In the genomic region with DNA sequence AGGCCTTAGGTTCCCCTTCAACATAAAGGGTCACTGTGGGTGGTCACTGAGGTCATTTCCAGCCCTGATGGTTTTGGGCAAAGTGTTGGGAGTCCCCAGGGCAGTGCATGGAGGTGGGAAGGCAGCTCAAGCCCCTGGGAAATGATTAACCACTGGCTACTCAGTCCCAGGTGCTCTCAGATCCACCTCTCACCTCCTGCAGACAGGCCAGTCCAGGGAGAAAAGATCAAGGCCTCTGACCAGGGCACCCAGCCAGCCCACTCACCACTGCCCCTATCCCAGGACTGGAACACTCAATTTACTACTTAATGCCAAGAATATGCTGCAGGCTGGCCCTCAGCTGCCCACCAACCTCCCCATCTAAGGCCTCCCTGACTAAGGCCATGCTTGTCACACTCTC, we compare ENCODE assay signal across 25 cellular contexts.
DNase-seq lines count a peak whose midpoint lies in the region; ATAC-seq, FAIRE-seq and TF ChIP-seq lines count a peak whose summit lies in the region.
"Had no signal": no experiment of that assay in that cellular context is flagged by ENCODE, and none has a peak within 500 bp of the region (broad histone marks: within the 10 kb centered on the region; RNA-seq: fewer than 3 reads in every experiment).

No MANE protein-coding gene starts in this region.

- CTCF ChIA-PET in HepG2 (lab: Yijun Ruan, JAX; ENCODE audit: low intra/inter-chr PET ratio, low total read pairs), result no interaction called here
- CTCF ChIA-PET in activated CD4-positive, alpha-beta T cell treated with anti-CD3 and anti-CD28 coated beads for 36 hours (lab: Charles Lee), result no interaction called here

- ATAC-seq in right lobe of liver, result peak in 3 of 4 donors; percentile 59 to 82 (median 59)
- ATAC-seq in HepG2, result no peak; the same call in 2 of the 3 replicates
- no peak for ATAC-seq in activated CD4-positive, alpha-beta T cell treated with anti-CD3 and anti-CD28 coated beads for 36 hours
- ATAC-seq: A549 had no signal

- TF ChIP-seq POLR2A in right lobe of liver (IDR thresholded peaks at IDR 0.05) (no peak), HepG2 (IDR thresholded peaks at IDR 0.05; ENCODE audit: insufficient read depth in 1 of 2, low read depth in 2 of 2, low read length in 2 of 2) (no peak), testis (IDR thresholded peaks at IDR 0.05) (no peak)

- FAIRE-seq in HepG2 (lab: Jason Lieb, UNC), result no peak
- FAIRE-seq: A549, D721Med, GM12892, H54 had no signal

- H3K4me2 ChIP-seq in HepG2 (ENCODE audit: low read depth, low read length), result no peak overlapping the region
- H3K4me2 ChIP-seq: A549; BLaER1 treated with 17β-estradiol and CSF1 and Interleukin-3, amounts not matched to agents 10 nM and 100 nM had no signal

- H4K20me1 ChIP-seq in HepG2 (ENCODE audit: insufficient read depth, low read length), result no peaks in the 10 kb centered on the region
- H4K20me1 ChIP-seq: BLaER1 treated with 17β-estradiol and CSF1 and Interleukin-3, amounts not matched to agents 10 nM and 100 nM had no signal

- peaks cover 0 to 8% (median 0%) of the 10 kb centered on the region in 4 donors for H3K4me1 ChIP-seq in right lobe of liver
- H3K4me1 ChIP-seq in HepG2 (ENCODE audit: insufficient read depth, low read length), result no peaks in the 10 kb centered on the region
- H3K4me1 ChIP-seq in testis, result peaks cover 13% of the 10 kb centered on the region
- H3K4me1 ChIP-seq: A549; BE2C; BLaER1 treated with 17β-estradiol and CSF1 and Interleukin-3, amounts not matched to agents 10 nM and 100 nM; HAP-1 had no signal

- no peak overlapping the region for H2AFZ ChIP-seq in HepG2 (ENCODE audit: low read length)

- H3K79me2 ChIP-seq in HepG2 (ENCODE audit: insufficient read depth, low read length), result no peaks in the 10 kb centered on the region

- H3K27me3 Mint-ChIP-seq in activated CD4-positive, alpha-beta T cell treated with anti-CD3 and anti-CD28 coated beads for 36 hours, result no peaks in the 10 kb centered on the region
- H3K27me3 Mint-ChIP-seq: CD4-positive, alpha-beta T cell had no signal

- H3K4me3 Mint-ChIP-seq in activated CD4-positive, alpha-beta T cell treated with anti-CD3 and anti-CD28 coated beads for 36 hours, result no peak overlapping the region
- H3K4me3 Mint-ChIP-seq: CD14-positive monocyte; CD4-positive, alpha-beta T cell; CD8-positive, alpha-beta memory T cell; HFFc6 had no signal

- H3K9me3 Mint-ChIP-seq in activated CD4-positive, alpha-beta T cell treated with anti-CD3 and anti-CD28 coated beads for 36 hours (ENCODE audit: low read depth), result no peaks in the 10 kb centered on the region
- H3K9me3 Mint-ChIP-seq: CD4-positive, alpha-beta T cell had no signal

- no peaks in the 10 kb centered on the region for H3K4me1 Mint-ChIP-seq in activated CD4-positive, alpha-beta T cell treated with anti-CD3 and anti-CD28 coated beads for 36 hours
- H3K4me1 Mint-ChIP-seq: CD14-positive monocyte; CD8-positive, alpha-beta memory T cell had no signal

- H3K4me3 ChIP-seq in right lobe of liver (peak overlapping the region in 1 of 3 donors; percentile 1), HepG2 (replicated peaks in 1 of 3; ENCODE audit: insufficient read depth in 1 of 3, low read depth in 2 of 3, low read length in 3 of 3) (no peak overlapping the region), testis (no peak overlapping the region)
- H3K4me3 ChIP-seq: A549; BLaER1 treated with 17β-estradiol and CSF1 and Interleukin-3, amounts not matched to agents 10 nM and 100 nM; HAP-1 had no signal

- H3K27ac ChIP-seq in right lobe of liver (peak overlapping the region in 1 of 3 donors; percentile 62), HepG2 (ENCODE audit: extremely low read length, insufficient read depth, low read length) (no peak overlapping the region), testis (peak overlapping the region; percentile 6 to 80)
- H3K27ac ChIP-seq: A549; BLaER1 treated with 17β-estradiol and CSF1 and Interleukin-3, amounts not matched to agents 10 nM and 100 nM had no signal

- H3K9me3 ChIP-seq in right lobe of liver (no peaks in the 10 kb centered on the region), HepG2 (ENCODE audit: low read length) (peaks cover 89% of the 10 kb centered on the region), testis (no peaks in the 10 kb centered on the region)
- H3K9me3 ChIP-seq: BE2C, HAP-1 had no signal

- no peak overlapping the region for H3K27ac Mint-ChIP-seq in activated CD4-positive, alpha-beta T cell treated with anti-CD3 and anti-CD28 coated beads for 36 hours
- H3K27ac Mint-ChIP-seq: CD4-positive, alpha-beta T cell; CD8-positive, alpha-beta memory T cell; HFFc6 had no signal

- BruUV-seq in HepG2 (replicated peaks; lab: Mats Ljungman, UMichigan), result no TSS peak

- TF ChIP-seq RAD21 in HepG2 (CRISPR knock-in tag; IDR thresholded peaks at IDR 0.05), result no peak

- H3K9ac ChIP-seq in HepG2 (ENCODE audit: insufficient read depth, low read depth, low read length), result no peak overlapping the region
- H3K9ac ChIP-seq: BLaER1 treated with 17β-estradiol and CSF1 and Interleukin-3, amounts not matched to agents 10 nM and 100 nM had no signal

- no peaks in the 10 kb centered on the region for H3K27me3 ChIP-seq in right lobe of liver
- H3K27me3 ChIP-seq in HepG2 (ENCODE audit: control insufficient read depth in 1 of 2, insufficient read depth in 2 of 2, low read length in 2 of 2), result no peaks in the 10 kb centered on the region
- no peaks in the 10 kb centered on the region for H3K27me3 ChIP-seq in testis
- H3K27me3 ChIP-seq: BE2C; BLaER1 treated with 17β-estradiol and CSF1 and Interleukin-3, amounts not matched to agents 10 nM and 100 nM had no signal

- DNase-seq in right lobe of liver (peak in 2 of 3 donors; percentile 77 to 82), HepG2 (ENCODE audit: low spot score) (no peak), islet precursor cell (peak; percentile 38), testis (no peak), NAMALWA (ENCODE audit: low spot score) (no peak), DMS53 (lab: John Stamatoyannopoulos, UW) (no peak)
- no peak for DNase-seq in activated CD4-positive, alpha-beta T cell treated with anti-CD3 and anti-CD28 coated beads for 36 hours
- DNase-seq: 8988T; ACHN; AML-193; BE2C; CD4-positive, alpha-beta T cell; CD8-positive, alpha-beta memory T cell; DMS 273 treated with DMSO at 0.1 percent for 48 hours; DMS79 treated with DMSO at 0.1 percent for 48 hours; GF-D8; GOT3; HFFc6 had no signal

- no peak for TF ChIP-seq EP300 in HepG2 (IDR thresholded peaks at IDR 0.05; ENCODE audit: low read depth in 2 of 2, low read length in 2 of 2)
- TF ChIP-seq EP300 in HepG2 (CRISPR knock-in tag; IDR thresholded peaks at IDR 0.05; ENCODE audit: borderline replicate concordance), result no peak

- intact Hi-C loops in right lobe of liver (cut with DNase I), result no loop called here
- intact Hi-C loops in HepG2 (cut with micrococcal nuclease; ENCODE audit: unreplicated experiment), result no loop called here
- intact Hi-C loops in testis (cut with DNase I; ENCODE audit: low total_unique reads), result no loop called here
- intact Hi-C loops in activated CD4-positive, alpha-beta T cell treated with anti-CD3 and anti-CD28 coated beads for 36 hours (cut with DNase I, micrococcal nuclease), result no loop called here

- no peaks in the 10 kb centered on the region for H3K36me3 ChIP-seq in right lobe of liver
- H3K36me3 ChIP-seq in HepG2 (replicated peaks in 1 of 2; ENCODE audit: control insufficient read depth in 1 of 2, insufficient read depth in 2 of 2, low read length in 2 of 2), result no peaks in the 10 kb centered on the region
- no peaks in the 10 kb centered on the region for H3K36me3 ChIP-seq in testis (ENCODE audit: low read depth, missing control alignments)
- H3K36me3 ChIP-seq: BE2C; BLaER1 treated with 17β-estradiol and CSF1 and Interleukin-3, amounts not matched to agents 10 nM and 100 nM; HAP-1 had no signal

- no peaks in the 10 kb centered on the region for H3K36me3 Mint-ChIP-seq in activated CD4-positive, alpha-beta T cell treated with anti-CD3 and anti-CD28 coated beads for 36 hours (ENCODE audit: low read depth)
- H3K36me3 Mint-ChIP-seq: CD14-positive monocyte; CD8-positive, alpha-beta memory T cell had no signal

- TF ChIP-seq CTCF in right lobe of liver (IDR thresholded peaks at IDR 0.05) (no peak), HepG2 (CRISPR knock-in tag; IDR thresholded peaks at IDR 0.05) (no peak), testis (IDR thresholded peaks at IDR 0.05) (no peak)

- POLR2A ChIA-PET in HepG2 (lab: Yijun Ruan, JAX), result no interaction called here
- POLR2A ChIA-PET in activated CD4-positive, alpha-beta T cell treated with anti-CD3 and anti-CD28 coated beads for 36 hours (lab: Charles Lee), result no interaction called here

- in situ Hi-C loops in HepG2 (cut with HindIII; ENCODE audit: extremely low pct_ligation_motif_present, low pct_unique_long_range_greater_than_20kb), result no loop called here

TF ChIP-seq in HepG2, 621 proteins besides CTCF, POLR2A, EP300 and RAD21 (continues in another document):
- TF ChIP-seq ZBTB21 (CRISPR knock-in tag; IDR thresholded peaks at IDR 0.05) (no peak), ZSCAN31 (CRISPR knock-in tag; IDR thresholded peaks at IDR 0.05; ENCODE audit: low read depth) (no peak), MED8 (CRISPR knock-in tag; IDR thresholded peaks at IDR 0.05; ENCODE audit: insufficient replicate concordance) (no peak), JUND (CRISPR knock-in tag; IDR thresholded peaks at IDR 0.05) (no peak), SRY (CRISPR knock-in tag; IDR thresholded peaks at IDR 0.05) (no peak), ZFP1 (CRISPR knock-in tag; IDR thresholded peaks at IDR 0.05) (no peak), GPN1 (CRISPR knock-in tag; IDR thresholded peaks at IDR 0.05; ENCODE audit: borderline replicate concordance) (no peak)
- TF ChIP-seq, protein P1, sequence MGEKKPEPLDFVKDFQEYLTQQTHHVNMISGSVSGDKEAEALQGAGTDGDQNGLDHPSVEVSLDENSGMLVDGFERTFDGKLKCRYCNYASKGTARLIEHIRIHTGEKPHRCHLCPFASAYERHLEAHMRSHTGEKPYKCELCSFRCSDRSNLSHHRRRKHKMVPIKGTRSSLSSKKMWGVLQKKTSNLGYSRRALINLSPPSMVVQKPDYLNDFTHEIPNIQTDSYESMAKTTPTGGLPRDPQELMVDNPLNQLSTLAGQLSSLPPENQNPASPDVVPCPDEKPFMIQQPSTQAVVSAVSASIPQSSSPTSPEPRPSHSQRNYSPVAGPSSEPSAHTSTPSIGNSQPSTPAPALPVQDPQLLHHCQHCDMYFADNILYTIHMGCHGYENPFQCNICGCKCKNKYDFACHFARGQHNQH (CRISPR knock-in tag; IDR thresholded peaks at IDR 0.05), result no peak

Comparison
In these comparisons a context has a peak if more than half of its experiments do, and no peak if none do; other contexts are left out.
1. ATAC-seq: peak in right lobe of liver (3 of 4); none in HepG2 (single experiment) and activated CD4-positive, alpha-beta T cell treated with anti-CD3 and anti-CD28 coated beads for 36 hours (single experiment).
2. DNase-seq: peak in right lobe of liver (2 of 3) and islet precursor cell (single experiment); none in HepG2 (single experiment), testis (single experiment), NAMALWA (single experiment), activated CD4-positive, alpha-beta T cell treated with anti-CD3 and anti-CD28 coated beads for 36 hours (single experiment) and DMS53 (single experiment).